ENCODE assay signal across 30 cellular contexts in the genomic region with DNA sequence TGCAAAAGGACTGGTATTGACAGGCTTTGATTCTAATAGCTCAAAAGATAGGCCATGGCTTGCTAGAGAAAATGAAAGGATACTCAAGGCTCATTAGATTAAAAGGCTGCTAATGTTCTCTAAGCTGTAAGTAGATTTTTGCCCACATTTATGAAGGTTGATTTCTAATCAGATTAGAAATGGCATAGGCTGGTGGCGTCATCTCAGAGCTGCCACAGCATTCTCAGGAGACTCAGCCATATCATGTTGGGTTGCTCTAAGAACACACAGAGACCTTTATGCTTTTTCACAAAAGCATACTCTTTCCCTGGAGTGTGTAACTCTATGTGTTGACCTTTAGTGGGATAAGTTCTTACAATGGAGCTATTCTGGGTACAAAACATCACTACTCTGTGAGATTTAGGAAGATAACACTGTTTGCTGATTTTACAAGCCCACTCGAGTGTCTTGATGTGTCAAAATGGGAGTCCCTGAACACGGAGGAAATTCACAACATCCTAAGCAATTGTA.
"Had no signal": no experiment of that assay in that cellular context is flagged by ENCODE, and none has a peak within 500 bp of the region (broad histone marks: within the 10 kb centered on the region; RNA-seq: fewer than 3 reads in every experiment).

No MANE protein-coding gene starts in this region.

- H3K27ac ChIP-seq: KMS-11, PC-9, RWPE1 had no signal

- H3K4me3 ChIP-seq: PC-9 had no signal

- ATAC-seq: activated CD8-positive, alpha-beta T cell treated with anti-CD3 and anti-CD28 coated beads for 36 hours; activated naive CD4-positive, alpha-beta T cell treated with anti-CD3 and anti-CD28 coated beads, Interleukin-2, amount 50 U/mL, for 72 hours; activated T-cell treated with anti-CD3 and anti-CD28 coated beads, Interleukin-2, amount 50 U/mL, for 4 hours; Right ventricle myocardium inferior had no signal

- DNase-seq: activated CD4-positive, alpha-beta T cell treated with anti-CD3 and anti-CD28 coated beads, Interleukin-2, amount 10 ng/mL, durations not matched to agents 24 days and 14 days; activated CD4-positive, alpha-beta T cell treated with anti-CD3 and anti-CD28 coated beads, Interleukin-2, amount 50 U/mL, for 4 hours; activated CD8-positive, alpha-beta T cell treated with anti-CD3 and anti-CD28 coated beads for 36 hours; activated gamma-delta T cell treated with Interleukin-2 at 50 U/mL for 16 hours; activated naive CD4-positive, alpha-beta T cell treated with anti-CD3 and anti-CD28 coated beads for 36 hours; activated T-cell treated with anti-CD3 and anti-CD28 coated beads, Interleukin-2, amount 50 U/mL, for 4 hours; anterior cingulate cortex; central memory CD4-positive, alpha-beta T cell; MM.1S; MV-4-11; NCI-H1092 treated with DMSO at 0.1 percent for 48 hours; NCI-H1417; NCI-H146; NCI-H187; NCI-H2029 treated with DMSO at 0.1 percent for 48 hours; NCI-H2107; NCI-H2171; NCI-H2227 treated with DMSO at 0.1 percent for 48 hours; NCI-H446; NCI-H510A treated with DMSO at 0.1 percent for 48 hours; NCI-H526 treated with DMSO at 0.1 percent for 48 hours; NCI-H774; NK-92 treated with Interleukin-12 subunit alpha and Interleukin-12 subunit beta, amount 100 ng/mL, for 24 hours; PC-9; SIG-M5; T1000 had no signal
